8 cellular contexts compared by ENCODE assay signal in genomic region chr11:67504950-67505561, GRCh38. TPM values are rescaled to one million over a fixed set of nuclear protein-coding genes. Genes with fewer than 3 reads are reported as not detected.
A peak's percentile ranks its signal among the peaks of the same experiment; 100 is the strongest.
DNase-seq lines count a peak whose midpoint lies in the region; ATAC-seq and TF ChIP-seq lines count a peak whose summit lies in the region.

Gene PITPNM1, minus strand, starts transcription at chr11:67505363. Its CDS starts 1,183 bp downstream, at chr11:67504180.

- H3K27ac ChIP-seq in OCI-LY1 (ENCODE audit: low read depth, low read length, poor library complexity, severe bottlenecking) = peak within 1 kb of the TSS; percentile 89
- peak within 1 kb of the TSS; percentile 85 to 99 (median 98) for H3K27ac ChIP-seq in stomach

- no peaks in the 10 kb centered on the region for H3K27me3 ChIP-seq in OCI-LY1 (ENCODE audit: insufficient read depth, low read length)
- H3K27me3 ChIP-seq in stomach = peaks cover 0 to 22% (median 0%) of the 10 kb centered on the region in 3 donors

- no peaks in the 10 kb centered on the region for H3K27me3 Mint-ChIP-seq in naive B cell

- H3K4me3 ChIP-seq in AG09309 (ENCODE audit: control insufficient read depth, low read depth, low read length) (peak within 1 kb of the TSS; percentile 53), OCI-LY1 (ENCODE audit: low read depth, low read length, poor library complexity, severe bottlenecking) (peak within 1 kb of the TSS; percentile 81), stomach (peak within 1 kb of the TSS; percentile 48 to 87 (median 70))

- peak within 1 kb of the TSS; percentile 81 for H3K9ac ChIP-seq in OCI-LY1 (ENCODE audit: low read length)

- no peak within 1 kb of the TSS for H2AFZ ChIP-seq in OCI-LY1 (ENCODE audit: low read length)

- peaks cover 8 to 9% of the 10 kb centered on the region in 2 donors for H3K36me3 Mint-ChIP-seq in naive B cell

- no peak for TF ChIP-seq POLR2A in stomach (IDR thresholded peaks at IDR 0.05)

- 0 to 1% (median 1%) methylated on average over 18 to 58 of the region's 58 CpGs for WGBS in stomach, 5 donors

- TF ChIP-seq CTCF in AG09309 (IDR thresholded peaks at IDR 0.05; ENCODE audit: control insufficient read depth, insufficient read depth, low read depth, low read length, missing control alignments) (no peak), OCI-LY1 (IDR thresholded peaks at IDR 0.05; ENCODE audit: low read length) (no peak), stomach (IDR thresholded peaks at IDR 0.05) (no peak)

- no peaks in the 10 kb centered on the region for H3K9me2 ChIP-seq in OCI-LY1 (ENCODE audit: low read depth, low read length)

- no peaks in the 10 kb centered on the region for H4K20me1 ChIP-seq in OCI-LY1 (ENCODE audit: insufficient read depth, low read length)

- no peak for TF ChIP-seq EP300 in stomach (IDR thresholded peaks at IDR 0.05)

- H3K4me2 ChIP-seq in OCI-LY1 (ENCODE audit: low read length) = peak within 1 kb of the TSS; percentile 99

- H3K36me3 ChIP-seq in OCI-LY1 (ENCODE audit: insufficient read depth, low read length) (peaks cover 11% of the 10 kb centered on the region; the same call in 1 of the 2 replicates), stomach (peaks cover 0 to 31% (median 16%) of the 10 kb centered on the region in 4 donors)

- H3K27ac Mint-ChIP-seq in naive B cell = peak within 1 kb of the TSS; percentile 97 to 99 (median 98)

- DNase-seq in AG09309 (ENCODE audit: low read depth) (no peak), fibroblast of gingiva (ENCODE audit: low read depth) (peak; percentile 55), naive B cell (peak; percentile 78), stomach (peak; percentile 79)
- peak; percentile 85 to 89 for DNase-seq in activated T-cell treated with anti-CD3 and anti-CD28 coated beads, Interleukin-2, amount 50 U/mL, for 48 hours

- H3K4me1 Mint-ChIP-seq in naive B cell = peaks cover 39 to 57% (median 52%) of the 10 kb centered on the region in 3 donors

- H3K4me3 Mint-ChIP-seq in naive B cell = peak within 1 kb of the TSS; percentile 87 to 96 (median 94)

- 0 out of 2 replicates have a peak, but pooled peaks cover 3% of the 10 kb centered on the region for H3F3A ChIP-seq in OCI-LY1 (ENCODE audit: insufficient read depth, low read length)

- H3K4me1 ChIP-seq in OCI-LY1 (ENCODE audit: insufficient read depth, low read length, severe bottlenecking) (peaks cover 35% of the 10 kb centered on the region), stomach (peaks cover 49 to 56% (median 54%) of the 10 kb centered on the region in 4 donors)

- H3K9me3 ChIP-seq in OCI-LY1 (ENCODE audit: low read length) = no peaks in the 10 kb centered on the region
- no peaks in the 10 kb centered on the region for H3K9me3 ChIP-seq in stomach

- no peaks in the 10 kb centered on the region for H3K9me3 Mint-ChIP-seq in naive B cell

- peak; percentile 22 for ATAC-seq in GM21576 (IDR thresholded peaks at IDR 0.05; ENCODE audit: unreplicated experiment)
- peak; percentile 13 to 15 for ATAC-seq in naive B cell (ENCODE audit: low read depth in 2 of 2)
- ATAC-seq in GM18868 (IDR thresholded peaks at IDR 0.05; ENCODE audit: unreplicated experiment) = no peak

- no peaks in the 10 kb centered on the region for H3K79me2 ChIP-seq in OCI-LY1 (ENCODE audit: insufficient read depth, low read length)

- intact Hi-C loops in stomach (cut with DNase I; ENCODE audit: low total_unique reads) = loop anchor here (10.0 kb wide), 1 partner anchor 70 kb away; the partner anchor contains the start of gene PTPRCAP

RNA-seq across cellular contexts. Expression of gene PITPNM1, which starts in this region (rescaled TPM):
- 10 to 100 TPM; 10.9 to 34.9 (median 14.5) TPM for polyA plus RNA-seq in naive B cell (ENCODE audit: low read depth in 6 of 6)
- total RNA-seq in stomach = 100 to 1,000 TPM in 1 of 5 donors, 10 to 100 TPM in 4; 12.3 to 133 (median 42.4) TPM
- polyA plus RNA-seq in stomach = 10 to 100 TPM; 15.9 to 18.9 (median 17.3) TPM
